ENCODE assay signal across 16 cellular contexts in genomic region chr11:12517741-12518140, GRCh38.
DNase-seq lines count a peak whose midpoint lies in the region; ATAC-seq and FAIRE-seq lines count a peak whose summit lies in the region.
"Had no signal": no experiment of that assay in that cellular context is flagged by ENCODE, and none has a peak within 500 bp of the region (broad histone marks: within the 10 kb centered on the region; RNA-seq: fewer than 3 reads in every experiment).

No MANE protein-coding gene starts in this region.

- H3K27ac Mint-ChIP-seq in activated T-helper 1 cell treated with anti-CD3 and anti-CD28 coated beads, Interleukin-12 subunit alpha, Interleukin-12 subunit beta, Interleukin-2, Interleukin-4 antibody, amounts not matched to agents 30 ng/mL and 10 ng/mL and 1 ng/mL, durations not matched to agents 14 hours and 24 hours and 36 hours, result no peak overlapping the region
- H3K27ac Mint-ChIP-seq: CD4-positive, alpha-beta memory T cell; GM23338 had no signal

- no peaks in the 10 kb centered on the region for H3K9me3 Mint-ChIP-seq in activated T-helper 1 cell treated with anti-CD3 and anti-CD28 coated beads, Interleukin-12 subunit alpha, Interleukin-12 subunit beta, Interleukin-2, Interleukin-4 antibody, amounts not matched to agents 30 ng/mL and 10 ng/mL and 1 ng/mL, durations not matched to agents 14 hours and 24 hours and 36 hours
- H3K9me3 Mint-ChIP-seq: CD4-positive, alpha-beta memory T cell; GM23338; H9 had no signal

- no peaks in the 10 kb centered on the region for H3K27me3 Mint-ChIP-seq in activated T-helper 1 cell treated with anti-CD3 and anti-CD28 coated beads, Interleukin-12 subunit alpha, Interleukin-12 subunit beta, Interleukin-2, Interleukin-4 antibody, amounts not matched to agents 30 ng/mL and 10 ng/mL and 1 ng/mL, durations not matched to agents 14 hours and 24 hours and 36 hours (ENCODE audit: insufficient read depth)

- no peaks in the 10 kb centered on the region for H3K4me1 Mint-ChIP-seq in activated T-helper 1 cell treated with anti-CD3 and anti-CD28 coated beads, Interleukin-12 subunit alpha, Interleukin-12 subunit beta, Interleukin-2, Interleukin-4 antibody, amounts not matched to agents 30 ng/mL and 10 ng/mL and 1 ng/mL, durations not matched to agents 14 hours and 24 hours and 36 hours (ENCODE audit: low read depth)
- H3K4me1 Mint-ChIP-seq: CD4-positive, alpha-beta memory T cell; GM23338 had no signal

- DNase-seq in ELF-1 (ENCODE audit: low read depth, low spot score) (peak; percentile 30), posterior vena cava (ENCODE audit: low spot score) (peak; percentile 54), urothelium cell line (ENCODE audit: low spot score) (no peak)
- DNase-seq in activated T-cell treated with anti-CD3 and anti-CD28 coated beads, Interleukin-2, amount 50 U/mL, for 1 hour, result no peak
- no peak for DNase-seq in activated T-helper 1 cell treated with anti-CD3 and anti-CD28 coated beads, Interleukin-12 subunit alpha, Interleukin-12 subunit beta, Interleukin-2, Interleukin-4 antibody, amounts not matched to agents 30 ng/mL and 10 ng/mL and 1 ng/mL, durations not matched to agents 14 hours and 24 hours and 36 hours (ENCODE audit: low spot score)
- DNase-seq: C1 segment of cervical spinal cord; CD4-positive, alpha-beta memory T cell; COR-L47; DMS153; DND-41; GDM1; H9 had no signal

- ATAC-seq in esophagus mucosa, result peak; percentile 48
- ATAC-seq: GM12878, GM23338, HCT116 had no signal

- no peak overlapping the region for H3K4me3 Mint-ChIP-seq in activated T-helper 1 cell treated with anti-CD3 and anti-CD28 coated beads, Interleukin-12 subunit alpha, Interleukin-12 subunit beta, Interleukin-2, Interleukin-4 antibody, amounts not matched to agents 30 ng/mL and 10 ng/mL and 1 ng/mL, durations not matched to agents 14 hours and 24 hours and 36 hours
- H3K4me3 Mint-ChIP-seq: CD4-positive, alpha-beta memory T cell; GM23338; H9 had no signal

- H3K36me3 Mint-ChIP-seq in activated T-helper 1 cell treated with anti-CD3 and anti-CD28 coated beads, Interleukin-12 subunit alpha, Interleukin-12 subunit beta, Interleukin-2, Interleukin-4 antibody, amounts not matched to agents 30 ng/mL and 10 ng/mL and 1 ng/mL, durations not matched to agents 14 hours and 24 hours and 36 hours (ENCODE audit: low read depth), result no peaks in the 10 kb centered on the region
- H3K36me3 Mint-ChIP-seq: CD4-positive, alpha-beta memory T cell had no signal

- no peak for FAIRE-seq in urothelium cell line (lab: Jason Lieb, UNC)
- FAIRE-seq: GM12878 had no signal

- intact Hi-C loops in posterior vena cava (cut with DNase I), result no loop called here
- intact Hi-C loops in activated T-helper 1 cell treated with anti-CD3 and anti-CD28 coated beads, Interleukin-12 subunit alpha, Interleukin-12 subunit beta, Interleukin-2, Interleukin-4 antibody, amounts not matched to agents 30 ng/mL and 10 ng/mL and 1 ng/mL, durations not matched to agents 14 hours and 24 hours and 36 hours (cut with micrococcal nuclease), result no loop called here

Comparison
In these comparisons a context has a peak if more than half of its experiments do, and no peak if none do; other contexts are left out.
1. DNase-seq: peak in ELF-1 (single experiment) and posterior vena cava (single experiment); none in urothelium cell line (single experiment), activated T-cell treated with anti-CD3 and anti-CD28 coated beads, Interleukin-2, amount 50 U/mL, for 1 hour (single experiment) and activated T-helper 1 cell treated with anti-CD3 and anti-CD28 coated beads, Interleukin-12 subunit alpha, Interleukin-12 subunit beta, Interleukin-2, Interleukin-4 antibody, amounts not matched to agents 30 ng/mL and 10 ng/mL and 1 ng/mL, durations not matched to agents 14 hours and 24 hours and 36 hours (single experiment).